Comparison of ENCODE assay signal across 27 cellular contexts in the genomic region with DNA sequence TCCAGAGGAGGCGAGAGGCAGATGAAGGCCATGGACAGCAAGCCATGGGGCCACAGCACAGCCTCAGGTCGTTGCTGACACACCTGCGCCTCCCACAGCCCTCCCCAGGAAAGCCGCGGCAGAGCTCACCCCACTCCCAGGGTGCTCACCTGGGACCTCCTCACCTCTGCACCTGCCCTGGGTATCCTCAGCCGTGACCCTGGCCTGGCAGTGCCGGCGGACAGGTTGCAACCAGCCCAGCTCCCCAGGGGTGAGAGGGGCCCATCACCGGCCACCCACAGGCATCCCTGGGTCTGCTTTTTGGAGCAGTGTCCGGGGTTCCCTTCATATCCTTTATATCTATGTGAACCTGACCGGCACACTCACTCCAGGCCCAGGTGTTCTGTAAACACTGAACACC. TPM values are rescaled to one million over a fixed set of nuclear protein-coding genes. Genes with fewer than 3 reads are reported as not detected.
"Had no signal": no experiment of that assay in that cellular context is flagged by ENCODE, and none has a peak within 500 bp of the region (broad histone marks: within the 10 kb centered on the region; RNA-seq: fewer than 3 reads in every experiment).

No MANE protein-coding gene starts in this region.

- FAIRE-seq: HepG2 had no signal

- H3K27me3 ChIP-seq: MG63, Peyer's patch had no signal

- H3K36me3 ChIP-seq: MG63, Peyer's patch had no signal

- H3K9ac ChIP-seq: SK-N-SH had no signal

- H3K9me3 ChIP-seq: MG63, Peyer's patch, SK-N-SH had no signal

- H3K4me3 ChIP-seq: MG63, PC-9, Peyer's patch had no signal

- H3K27ac ChIP-seq: PC-9, Peyer's patch had no signal

- DNase-seq: IMR-90; Karpas-422; KG1; MG63; NCI-H1092; NCI-H1105 treated with DMSO at 0.1 percent for 48 hours; NCI-H1436; NCI-H187; NCI-H2029; NCI-H2081 treated with DMSO at 0.1 percent for 48 hours; NCI-H226; NCI-H446; NCI-H510A; NCI-H524 treated with DMSO at 0.1 percent for 48 hours; NCI-H69; NCI-H774; NK-92 treated with Interleukin-12 subunit alpha and Interleukin-12 subunit beta, amount 100 ng/mL, for 24 hours; OCI-M1; PC-9; SHP77; SK-N-SH; SW 1271 had no signal

- H3K4me2 ChIP-seq: PC-9, SK-N-SH had no signal

- H2AFZ ChIP-seq: PC-9 had no signal

RNA-seq across cellular contexts. Expression of a gene that starts 30.4 kb away (rescaled TPM):
- total RNA-seq: HepG2, HT-29, IMR-90, PC-9, RPMI7951, SK-MEL-5 had no signal
- polyA plus RNA-seq: HepG2, IMR-90, SK-N-SH had no signal
